Comparison of ENCODE assay signal across 18 cellular contexts in genomic region chr11:68158580-68158979, GRCh38. TPM values are rescaled to one million over a fixed set of nuclear protein-coding genes. Genes with fewer than 3 reads are reported as not detected.
DNase-seq lines count a peak whose midpoint lies in the region; ATAC-seq and TF ChIP-seq lines count a peak whose summit lies in the region.
"Had no signal": no experiment of that assay in that cellular context is flagged by ENCODE, and none has a peak within 500 bp of the region (broad histone marks: within the 10 kb centered on the region; RNA-seq: fewer than 3 reads in every experiment).

No MANE protein-coding gene starts in this region.

- H3K27me3 ChIP-seq in ectodermal cell (ENCODE audit: control insufficient read depth, insufficient read depth, low read length, poor library complexity, severe bottlenecking), result no peaks in the 10 kb centered on the region
- H3K27me3 ChIP-seq in neural progenitor cell, result no peaks in the 10 kb centered on the region
- no peaks in the 10 kb centered on the region for H3K27me3 ChIP-seq in upper lobe of right lung

- 94% methylated on average over 14 of the region's 14 CpGs for WGBS in ectodermal cell, 2 experiments

- H3K9ac ChIP-seq in neural progenitor cell, result no peak overlapping the region

- H3K4me1 ChIP-seq in ectodermal cell (ENCODE audit: control insufficient read depth, insufficient read depth, low read length) (peaks cover 24% of the 10 kb centered on the region), neural progenitor cell (peaks cover 35% of the 10 kb centered on the region), upper lobe of right lung (no peaks in the 10 kb centered on the region)
- H3K4me1 ChIP-seq: A549 had no signal

- H3K4me3 Mint-ChIP-seq in activated naive CD4-positive, alpha-beta T cell treated with anti-CD3 and anti-CD28 coated beads, Interleukin-2, amount 50 U/mL, for 24 hours, result no peak overlapping the region
- no peak overlapping the region for H3K4me3 Mint-ChIP-seq in activated naive CD4-positive, alpha-beta T cell treated with anti-CD3 and anti-CD28 coated beads for 36 hours
- H3K4me3 Mint-ChIP-seq in neural progenitor cell, result peak overlapping the region; percentile 59
- no peak overlapping the region for H3K4me3 Mint-ChIP-seq in type B pancreatic cell
- H3K4me3 Mint-ChIP-seq: CD4-positive, alpha-beta T cell had no signal

- ATAC-seq in upper lobe of right lung (peak; percentile 59), Right ventricle myocardium superior (ENCODE audit: poor library complexity) (no peak)
- ATAC-seq: A549 had no signal

- H3K27ac ChIP-seq in ectodermal cell (ENCODE audit: insufficient read depth, low read depth, low read length, poor library complexity, severe bottlenecking) (peak overlapping the region; percentile 2), neural progenitor cell (peak overlapping the region; percentile 64), upper lobe of right lung (no peak overlapping the region)
- H3K27ac ChIP-seq: 22Rv1, A549, C4-2B had no signal

- intact Hi-C loops in activated naive CD4-positive, alpha-beta T cell treated with anti-CD3 and anti-CD28 coated beads for 36 hours (cut with micrococcal nuclease), result no loop called here
- intact Hi-C loops in upper lobe of right lung (cut with DNase I) (no loop called here), Right ventricle myocardium superior (cut with DNase I) (no loop called here)

- H3K79me2 ChIP-seq in neural progenitor cell (ENCODE audit: low read depth), result no peaks in the 10 kb centered on the region

- H3K4me2 ChIP-seq in neural progenitor cell, result peak overlapping the region; percentile 60
- H3K4me2 ChIP-seq: A549 had no signal

- H4K20me1 ChIP-seq in neural progenitor cell (ENCODE audit: low read depth), result peaks cover 15% of the 10 kb centered on the region

- peak overlapping the region; percentile 1 for H3K27ac Mint-ChIP-seq in activated naive CD4-positive, alpha-beta T cell treated with anti-CD3 and anti-CD28 coated beads, Interleukin-2, amount 50 U/mL, for 24 hours
- H3K27ac Mint-ChIP-seq in activated naive CD4-positive, alpha-beta T cell treated with anti-CD3 and anti-CD28 coated beads for 36 hours, result no peak overlapping the region
- H3K27ac Mint-ChIP-seq in neural progenitor cell, result peak overlapping the region; percentile 98
- H3K27ac Mint-ChIP-seq in type B pancreatic cell, result no peak overlapping the region
- H3K27ac Mint-ChIP-seq: CD4-positive, alpha-beta T cell had no signal

- H3F3A ChIP-seq in neural progenitor cell (ENCODE audit: low read depth), result peaks cover 36% of the 10 kb centered on the region

- H3K36me3 ChIP-seq in ectodermal cell (ENCODE audit: control insufficient read depth, insufficient read depth, low read length) (peaks cover 2% of the 10 kb centered on the region), neural progenitor cell (no peaks in the 10 kb centered on the region), upper lobe of right lung (peaks cover 19% of the 10 kb centered on the region)

- H3K4me1 Mint-ChIP-seq in activated naive CD4-positive, alpha-beta T cell treated with anti-CD3 and anti-CD28 coated beads, Interleukin-2, amount 50 U/mL, for 24 hours, result no peaks in the 10 kb centered on the region
- H3K4me1 Mint-ChIP-seq in activated naive CD4-positive, alpha-beta T cell treated with anti-CD3 and anti-CD28 coated beads for 36 hours (ENCODE audit: low read depth), result no peaks in the 10 kb centered on the region
- H3K4me1 Mint-ChIP-seq in neural progenitor cell, result peaks cover 59% of the 10 kb centered on the region
- peaks cover 9% of the 10 kb centered on the region for H3K4me1 Mint-ChIP-seq in type B pancreatic cell (ENCODE audit: unreplicated experiment)

- H3K27me3 Mint-ChIP-seq in activated naive CD4-positive, alpha-beta T cell treated with anti-CD3 and anti-CD28 coated beads, Interleukin-2, amount 50 U/mL, for 24 hours, result no peaks in the 10 kb centered on the region
- H3K27me3 Mint-ChIP-seq in activated naive CD4-positive, alpha-beta T cell treated with anti-CD3 and anti-CD28 coated beads for 36 hours (ENCODE audit: low read depth), result no peaks in the 10 kb centered on the region
- H3K27me3 Mint-ChIP-seq in neural progenitor cell (ENCODE audit: insufficient read depth, low read depth), result peaks cover 10% of the 10 kb centered on the region
- no peaks in the 10 kb centered on the region for H3K27me3 Mint-ChIP-seq in type B pancreatic cell
- H3K27me3 Mint-ChIP-seq: CD4-positive, alpha-beta T cell had no signal

- no peak for TF ChIP-seq CTCF in neural progenitor cell (IDR thresholded peaks at IDR 0.05)
- TF ChIP-seq CTCF in upper lobe of right lung (IDR thresholded peaks at IDR 0.05), result no peak
- no peak for TF ChIP-seq CTCF in type B pancreatic cell (conservative IDR thresholded peaks at IDR 0.05)

- H3K9me3 ChIP-seq in ectodermal cell (ENCODE audit: control insufficient read depth, low read length), result no peaks in the 10 kb centered on the region
- no peaks in the 10 kb centered on the region for H3K9me3 ChIP-seq in neural progenitor cell (ENCODE audit: low read depth)
- no peaks in the 10 kb centered on the region for H3K9me3 ChIP-seq in upper lobe of right lung
- H3K9me3 ChIP-seq: A549 had no signal

- H3K4me3 ChIP-seq in ectodermal cell (ENCODE audit: insufficient read depth, low read depth, low read length) (no peak overlapping the region), neural progenitor cell (no peak overlapping the region), upper lobe of right lung (no peak overlapping the region)
- H3K4me3 ChIP-seq: A549 had no signal

- no peak overlapping the region for H2AFZ ChIP-seq in neural progenitor cell (replicated peaks)

- DNase-seq in activated naive CD4-positive, alpha-beta T cell treated with anti-CD3 and anti-CD28 coated beads for 36 hours, result no peak
- DNase-seq in neural progenitor cell (ENCODE audit: low spot score), result no peak
- DNase-seq in upper lobe of right lung, result no peak
- no peak for DNase-seq in Right ventricle myocardium superior
- DNase-seq in COLO829 (ENCODE audit: low spot score), result no peak
- no peak for DNase-seq in type B pancreatic cell (ENCODE audit: extremely low spot score, unreplicated experiment)
- DNase-seq: AML-193; CD4-positive, alpha-beta T cell; DMS153; DMS79; GDM1; GOT3; H7 had no signal

- H3K9me3 Mint-ChIP-seq in activated naive CD4-positive, alpha-beta T cell treated with anti-CD3 and anti-CD28 coated beads, Interleukin-2, amount 50 U/mL, for 24 hours, result no peaks in the 10 kb centered on the region
- no peaks in the 10 kb centered on the region for H3K9me3 Mint-ChIP-seq in activated naive CD4-positive, alpha-beta T cell treated with anti-CD3 and anti-CD28 coated beads for 36 hours
- peaks cover 2% of the 10 kb centered on the region for H3K9me3 Mint-ChIP-seq in neural progenitor cell
- H3K9me3 Mint-ChIP-seq in type B pancreatic cell, result no peaks in the 10 kb centered on the region
- H3K9me3 Mint-ChIP-seq: CD4-positive, alpha-beta T cell had no signal

- CTCF ChIA-PET in activated naive CD4-positive, alpha-beta T cell treated with anti-CD3 and anti-CD28 coated beads for 36 hours (lab: Charles Lee), result interaction anchor here (0.6 to 1.5 kb wide), 2 partner anchors 12 to 14 kb away, joined by 3 to 4 read pairs; no protein-coding TSS in a partner anchor

- peaks cover 6% of the 10 kb centered on the region for H3K36me3 Mint-ChIP-seq in activated naive CD4-positive, alpha-beta T cell treated with anti-CD3 and anti-CD28 coated beads, Interleukin-2, amount 50 U/mL, for 24 hours
- peaks cover 7% of the 10 kb centered on the region for H3K36me3 Mint-ChIP-seq in activated naive CD4-positive, alpha-beta T cell treated with anti-CD3 and anti-CD28 coated beads for 36 hours (ENCODE audit: low read depth)
- H3K36me3 Mint-ChIP-seq in neural progenitor cell (peaks cover 35% of the 10 kb centered on the region), type B pancreatic cell (peaks cover 27% of the 10 kb centered on the region)

RNA-seq across cellular contexts. Expression of gene CHKA, which starts 37.4 kb away (rescaled TPM):
- 1 to 10 TPM; 6.8 to 7.1 TPM for total RNA-seq in activated naive CD4-positive, alpha-beta T cell treated with anti-CD3 and anti-CD28 coated beads for 36 hours
- 53.2 TPM for polyA plus RNA-seq in ectodermal cell (2013, experiment 1 of 4)
- polyA plus RNA-seq in ectodermal cell (2013, experiment 2 of 4), result 54.4 TPM
- 34.0 TPM for polyA plus RNA-seq in ectodermal cell (2013, experiment 3 of 4)
- 34.7 TPM for polyA plus RNA-seq in ectodermal cell (2013, experiment 4 of 4)
- total RNA-seq in neural progenitor cell (ENCODE audit: low replicate concordance) (33.9 and 36.8 TPM in 2 replicates), upper lobe of right lung (53.3 TPM), Right ventricle myocardium superior (8.4 TPM), type B pancreatic cell (ENCODE audit: low replicate concordance) (32.2 and 46.7 TPM in 2 replicates)

RNA-seq across cellular contexts. Expression of gene KMT5B, which starts 54.5 kb away (rescaled TPM):
- 10 to 100 TPM; 18.4 to 21.6 TPM for total RNA-seq in activated naive CD4-positive, alpha-beta T cell treated with anti-CD3 and anti-CD28 coated beads for 36 hours
- 51.9 TPM for polyA plus RNA-seq in ectodermal cell (2013, experiment 1 of 4)
- polyA plus RNA-seq in ectodermal cell (2013, experiment 2 of 4), result 59.1 TPM
- polyA plus RNA-seq in ectodermal cell (2013, experiment 3 of 4), result 46.7 TPM
- 53.6 TPM for polyA plus RNA-seq in ectodermal cell (2013, experiment 4 of 4)
- total RNA-seq in neural progenitor cell (ENCODE audit: low replicate concordance) (48.3 and 62.4 TPM in 2 replicates), upper lobe of right lung (43.9 TPM), Right ventricle myocardium superior (22.5 TPM), type B pancreatic cell (ENCODE audit: low replicate concordance) (48.5 and 54.4 TPM in 2 replicates)

Comparison
In these comparisons a context has a peak if more than half of its experiments do, and no peak if none do; other contexts are left out.
1. H3K27ac Mint-ChIP-seq: peak in activated naive CD4-positive, alpha-beta T cell treated with anti-CD3 and anti-CD28 coated beads, Interleukin-2, amount 50 U/mL, for 24 hours (single experiment) and neural progenitor cell (single experiment); none in activated naive CD4-positive, alpha-beta T cell treated with anti-CD3 and anti-CD28 coated beads for 36 hours (single experiment) and type B pancreatic cell (single experiment).